Comparison of ENCODE assay signal across 8 cellular contexts in the genomic region with DNA sequence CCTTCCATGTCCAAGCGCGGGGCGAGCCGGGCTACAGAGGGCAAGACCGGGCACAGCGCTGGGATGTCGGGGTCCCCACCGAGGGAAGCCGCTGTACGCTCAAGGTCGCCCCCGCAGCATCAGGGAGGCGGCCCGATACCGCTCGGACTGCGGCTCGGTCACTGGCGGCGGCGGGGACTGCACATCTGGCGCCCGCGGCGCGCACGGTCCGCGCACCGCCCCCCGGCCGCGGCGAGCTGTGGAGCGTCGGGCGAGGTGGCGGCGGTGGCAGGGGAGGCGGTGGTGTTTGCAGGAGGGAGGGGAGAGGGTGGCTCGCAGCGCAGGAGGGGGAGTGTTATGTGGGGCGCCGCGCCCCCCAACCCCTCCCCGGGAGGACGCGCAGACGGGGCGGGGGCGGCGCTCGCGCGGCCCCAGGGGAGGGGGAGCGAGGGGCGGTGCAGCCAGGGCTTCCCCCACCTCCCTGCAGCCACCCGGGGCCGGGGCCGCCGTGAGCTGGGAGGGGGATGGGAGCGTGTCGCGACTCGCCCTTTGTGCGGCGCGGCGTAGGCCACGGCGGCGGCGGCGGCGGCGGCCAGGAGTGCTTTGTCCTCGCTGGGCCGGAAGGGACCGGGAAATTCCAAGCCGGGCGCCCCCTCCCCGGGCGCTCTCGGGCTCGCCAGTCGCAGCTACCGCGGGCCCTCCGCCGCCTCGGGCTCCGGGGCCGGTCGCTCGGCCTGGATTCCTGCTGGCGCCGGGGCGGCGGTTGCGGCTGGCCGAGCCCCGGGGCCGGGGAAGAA. TPM values are rescaled to one million over a fixed set of nuclear protein-coding genes. Genes with fewer than 3 reads are reported as not detected.
DNase-seq lines count a peak whose midpoint lies in the region; ATAC-seq and TF ChIP-seq lines count a peak whose summit lies in the region.

A gene (minus strand): TSS at position 309 of the 776 bp plus-strand sequence. CDS start 301 bp downstream, at position 8.

- no peaks in the 10 kb centered on the region for H3K36me3 ChIP-seq in parathyroid adenoma (ENCODE audit: control insufficient read depth, insufficient read depth, low read length)

- no peak for TF ChIP-seq CTCF in parathyroid adenoma (IDR thresholded peaks at IDR 0.05)

- H3K36me3 Mint-ChIP-seq in activated naive CD4-positive, alpha-beta T cell treated with anti-CD3 and anti-CD28 coated beads, Interleukin-2, amount 10 ng/mL, durations not matched to agents 7 days and 5 days: no peaks in the 10 kb centered on the region

- peak within 1 kb of the TSS; percentile 100 for H3K9ac ChIP-seq in parathyroid adenoma

- no peak within 1 kb of the TSS for H3K4me3 Mint-ChIP-seq in activated naive CD4-positive, alpha-beta T cell treated with anti-CD3 and anti-CD28 coated beads, Interleukin-2, amount 10 ng/mL, durations not matched to agents 7 days and 5 days

- intact Hi-C loops in left ventricle myocardium superior (cut with micrococcal nuclease): loop anchor here (5.0 to 10.0 kb wide), 3 partner anchors 214 to 717 kb away; no protein-coding TSS in a partner anchor

- peak; percentile 15 for DNase-seq in activated naive CD4-positive, alpha-beta T cell treated with anti-CD3 and anti-CD28 coated beads, Interleukin-2, amount 50 U/mL, for 16 hours
- no peak for DNase-seq in activated naive CD4-positive, alpha-beta T cell treated with anti-CD3 and anti-CD28 coated beads, Interleukin-2, amount 10 ng/mL, durations not matched to agents 7 days and 5 days
- DNase-seq in NCI-H460 (ENCODE audit: extremely low read depth, low read depth): peak; percentile 51
- DNase-seq in anterior cingulate cortex (lab: John Stamatoyannopoulos, UW): peak in 57 of 58 donors; percentile 28 to 87 (median 75)
- peak; percentile 88 for DNase-seq in left ventricle myocardium superior
- no peak for DNase-seq in amniotic stem cell (lab: John Stamatoyannopoulos, UW)

- H3K9me3 Mint-ChIP-seq in activated naive CD4-positive, alpha-beta T cell treated with anti-CD3 and anti-CD28 coated beads, Interleukin-2, amount 10 ng/mL, durations not matched to agents 7 days and 5 days: no peaks in the 10 kb centered on the region

- no peaks in the 10 kb centered on the region for H3K9me3 ChIP-seq in parathyroid adenoma (ENCODE audit: control insufficient read depth, low read length)

- H3K27me3 Mint-ChIP-seq in activated naive CD4-positive, alpha-beta T cell treated with anti-CD3 and anti-CD28 coated beads, Interleukin-2, amount 10 ng/mL, durations not matched to agents 7 days and 5 days: peaks cover 78% of the 10 kb centered on the region

- CTCF ChIA-PET in activated naive CD4-positive, alpha-beta T cell treated with anti-CD3 and anti-CD28 coated beads, Interleukin-2, amount 10 ng/mL, durations not matched to agents 7 days and 5 days (lab: Charles Lee): interaction anchor here (3.2 to 4.2 kb wide), 2 partner anchors 11 to 433 kb away, joined by 15 to 25 read pairs; no protein-coding TSS in a partner anchor

- no peak within 1 kb of the TSS for H3K27ac Mint-ChIP-seq in activated naive CD4-positive, alpha-beta T cell treated with anti-CD3 and anti-CD28 coated beads, Interleukin-2, amount 10 ng/mL, durations not matched to agents 7 days and 5 days

- H3K4me2 ChIP-seq in parathyroid adenoma (ENCODE audit: low read length): peak within 1 kb of the TSS; percentile 71

- H3K4me3 ChIP-seq in parathyroid adenoma (ENCODE audit: low read depth, low read length): peak within 1 kb of the TSS; percentile 88

- H2AFZ ChIP-seq in parathyroid adenoma: peak within 1 kb of the TSS; percentile 88

- no peaks in the 10 kb centered on the region for H3K27me3 ChIP-seq in parathyroid adenoma (ENCODE audit: control insufficient read depth, insufficient read depth, low read length)

- peak; percentile 78 for ATAC-seq in left ventricle myocardium superior
- no peak for ATAC-seq in GM19395 (IDR thresholded peaks at IDR 0.05; ENCODE audit: unreplicated experiment)

- H3K27ac ChIP-seq in parathyroid adenoma: peak within 1 kb of the TSS; percentile 99

- H3K79me2 ChIP-seq in parathyroid adenoma: peaks cover 55% of the 10 kb centered on the region

- peaks cover 2% of the 10 kb centered on the region for H3K4me1 Mint-ChIP-seq in activated naive CD4-positive, alpha-beta T cell treated with anti-CD3 and anti-CD28 coated beads, Interleukin-2, amount 10 ng/mL, durations not matched to agents 7 days and 5 days

- peaks cover 34% of the 10 kb centered on the region for H3K4me1 ChIP-seq in parathyroid adenoma

RNA-seq across cellular contexts. Expression of the gene that starts here (rescaled TPM):
- total RNA-seq in NCI-H460 (2014; rRNA removed; shearing (Covaris generic)): 13.4 and 19.5 TPM in 2 replicates
- 15.9 and 19.1 TPM in 2 replicates for polyA plus RNA-seq in NCI-H460 (2014; cell fraction: nucleus; rRNA removed)
- 38.8 TPM for total RNA-seq in left ventricle myocardium superior

Comparison
In these comparisons a context has a peak if more than half of its experiments do, and no peak if none do; other contexts are left out.
1. DNase-seq: peak in activated naive CD4-positive, alpha-beta T cell treated with anti-CD3 and anti-CD28 coated beads, Interleukin-2, amount 50 U/mL, for 16 hours (single experiment), NCI-H460 (single experiment), anterior cingulate cortex (57 of 58) and left ventricle myocardium superior (single experiment); none in activated naive CD4-positive, alpha-beta T cell treated with anti-CD3 and anti-CD28 coated beads, Interleukin-2, amount 10 ng/mL, durations not matched to agents 7 days and 5 days (single experiment) and amniotic stem cell (single experiment).